8 cellular contexts compared by ENCODE assay signal in genomic region chr1:222617367-222617951, GRCh38. TPM values are rescaled to one million over a fixed set of nuclear protein-coding genes. Genes with fewer than 3 reads are reported as not detected.
DNase-seq lines count a peak whose midpoint lies in the region; ATAC-seq, FAIRE-seq and TF ChIP-seq lines count a peak whose summit lies in the region.

No MANE protein-coding gene starts in this region.

- DNase-seq in GM18507 (ENCODE audit: extremely low spot score, insufficient read length, low read depth), result peak; percentile 62
- DNase-seq in NCI-H187 treated with DMSO at 0.1 percent for 48 hours (lab: John Stamatoyannopoulos, UW), result peak; percentile 63
- peak; percentile 86 for DNase-seq in T-helper 2 cell treated with Interferon-gamma antibody and Interleukin-4, amounts not matched to agents 5 μg/mL and 100 μg/mL, for 36 hours (ENCODE audit: low spot score)
- DNase-seq in astrocyte (ENCODE audit: low read depth), result peak; percentile 98
- peak; percentile 97 for DNase-seq in hepatocyte (ENCODE audit: low spot score)
- DNase-seq in vagina (ENCODE audit: extremely low spot score in 2 of 2), result peak in 1 of 2 donors; percentile 98

- peak in 1 of 2 donors; percentile 60 for TF ChIP-seq POLR2A in vagina (IDR thresholded peaks at IDR 0.05)

- peak overlapping the region; percentile 82 for H2AFZ ChIP-seq in astrocyte (ENCODE audit: low read depth, low read length)
- H2AFZ ChIP-seq in hepatocyte, result peak overlapping the region; percentile 79

- H3K4me1 Mint-ChIP-seq in T-helper 2 cell treated with Interferon-gamma antibody and Interleukin-4, amounts not matched to agents 5 μg/mL and 100 μg/mL, for 36 hours (ENCODE audit: low read depth), result peaks cover 19% of the 10 kb centered on the region
- peaks cover 3% of the 10 kb centered on the region for H3K4me1 Mint-ChIP-seq in astrocyte (ENCODE audit: low read depth, unreplicated experiment)

- H3K4me3 ChIP-seq in astrocyte (ENCODE audit: insufficient read depth, low read depth, low read length), result peak overlapping the region; percentile 53
- H3K4me3 ChIP-seq in hepatocyte, result peak overlapping the region; percentile 17
- H3K4me3 ChIP-seq in rectal smooth muscle tissue (ENCODE audit: low read length), result peak overlapping the region; percentile 72
- H3K4me3 ChIP-seq in vagina, result peak overlapping the region; percentile 63 to 78

- H3K4me1 ChIP-seq in astrocyte (ENCODE audit: insufficient read depth, low read length) (peaks cover 8% of the 10 kb centered on the region), hepatocyte (ENCODE audit: insufficient read depth) (peaks cover 6% of the 10 kb centered on the region), rectal smooth muscle tissue (ENCODE audit: control insufficient read depth, insufficient read depth, low read length) (peaks cover 9% of the 10 kb centered on the region), vagina (peaks cover 30% of the 10 kb centered on the region)

- peaks cover 35% of the 10 kb centered on the region for H3K79me2 ChIP-seq in astrocyte (ENCODE audit: insufficient read depth, low read length)
- H3K79me2 ChIP-seq in hepatocyte, result peaks cover 37% of the 10 kb centered on the region

- peaks cover 7% of the 10 kb centered on the region for H3K36me3 Mint-ChIP-seq in T-helper 2 cell treated with Interferon-gamma antibody and Interleukin-4, amounts not matched to agents 5 μg/mL and 100 μg/mL, for 36 hours (ENCODE audit: low read depth)
- peaks cover 2% of the 10 kb centered on the region for H3K36me3 Mint-ChIP-seq in astrocyte (ENCODE audit: low read depth, unreplicated experiment)

- peak; percentile 86 for ATAC-seq in HG02973 (IDR thresholded peaks at IDR 0.05; ENCODE audit: unreplicated experiment)

- H4K20me1 ChIP-seq in astrocyte (ENCODE audit: insufficient read depth, low read length), result peaks cover 11% of the 10 kb centered on the region
- H4K20me1 ChIP-seq in hepatocyte (ENCODE audit: insufficient read depth, poor library complexity, severe bottlenecking), result no peaks in the 10 kb centered on the region

- no peaks in the 10 kb centered on the region for H3K9me2 ChIP-seq in hepatocyte (replicated peaks; ENCODE audit: insufficient read depth)

- no peaks in the 10 kb centered on the region for H3K9me3 Mint-ChIP-seq in T-helper 2 cell treated with Interferon-gamma antibody and Interleukin-4, amounts not matched to agents 5 μg/mL and 100 μg/mL, for 36 hours
- peaks cover 2% of the 10 kb centered on the region for H3K9me3 Mint-ChIP-seq in astrocyte (ENCODE audit: unreplicated experiment)

- intact Hi-C loops in vagina (cut with DNase I), result no loop called here

- peaks cover 3% of the 10 kb centered on the region for H3K36me3 ChIP-seq in astrocyte (ENCODE audit: insufficient read depth, low read length)
- no peaks in the 10 kb centered on the region for H3K36me3 ChIP-seq in hepatocyte (replicated peaks; ENCODE audit: insufficient read depth, low read depth)
- H3K36me3 ChIP-seq in rectal smooth muscle tissue (ENCODE audit: control insufficient read depth, insufficient read depth, low read length), result no peaks in the 10 kb centered on the region
- H3K36me3 ChIP-seq in vagina, result peaks cover 0 to 3% of the 10 kb centered on the region in 2 donors

- H3K27ac ChIP-seq in astrocyte (ENCODE audit: low read depth, low read length) (peak overlapping the region; percentile 71), hepatocyte (peak overlapping the region; percentile 75), rectal smooth muscle tissue (ENCODE audit: low read depth, low read length) (peak overlapping the region; percentile 58), vagina (peak overlapping the region; percentile 80)

- H3K4me2 ChIP-seq in astrocyte (ENCODE audit: low read length) (peak overlapping the region; percentile 94), hepatocyte (peak overlapping the region; percentile 76)

- FAIRE-seq in GM18507 (lab: Jason Lieb, UNC) (peak; percentile 83), astrocyte (lab: Jason Lieb, UNC) (no peak)

- peak overlapping the region; percentile 83 for H3K9ac ChIP-seq in astrocyte (ENCODE audit: low read length)
- no peak overlapping the region for H3K9ac ChIP-seq in rectal smooth muscle tissue (ENCODE audit: low read length)

- H3K9me3 ChIP-seq in astrocyte (ENCODE audit: insufficient read depth, low read depth, low read length) (no peaks in the 10 kb centered on the region), hepatocyte (ENCODE audit: low read depth) (no peaks in the 10 kb centered on the region), vagina (no peaks in the 10 kb centered on the region)

- peaks cover 7% of the 10 kb centered on the region for H3K27me3 ChIP-seq in astrocyte (ENCODE audit: insufficient read depth, low read length)
- no peaks in the 10 kb centered on the region for H3K27me3 ChIP-seq in hepatocyte
- no peaks in the 10 kb centered on the region for H3K27me3 ChIP-seq in rectal smooth muscle tissue (ENCODE audit: control insufficient read depth, insufficient read depth, low read length)
- no peaks in the 10 kb centered on the region for H3K27me3 ChIP-seq in vagina

- peaks cover 37% of the 10 kb centered on the region for H3K27me3 Mint-ChIP-seq in T-helper 2 cell treated with Interferon-gamma antibody and Interleukin-4, amounts not matched to agents 5 μg/mL and 100 μg/mL, for 36 hours (ENCODE audit: low read depth)
- H3K27me3 Mint-ChIP-seq in astrocyte (ENCODE audit: low read depth, unreplicated experiment), result peaks cover 11% of the 10 kb centered on the region

- no peak for TF ChIP-seq CTCF in astrocyte (IDR thresholded peaks at IDR 0.05; ENCODE audit: insufficient read depth, low read depth, low read length)
- TF ChIP-seq CTCF in hepatocyte (IDR thresholded peaks at IDR 0.05; ENCODE audit: poor library complexity), result no peak
- TF ChIP-seq CTCF in vagina (IDR thresholded peaks at IDR 0.05), result no peak

- peak overlapping the region; percentile 88 for H3K4me3 Mint-ChIP-seq in T-helper 2 cell treated with Interferon-gamma antibody and Interleukin-4, amounts not matched to agents 5 μg/mL and 100 μg/mL, for 36 hours
- peak overlapping the region; percentile 88 for H3K4me3 Mint-ChIP-seq in astrocyte (ENCODE audit: unreplicated experiment)

- 3% methylated on average over 25 of the region's 37 CpGs for WGBS in hepatocyte (ENCODE audit: low lambda C conversion rate, missing lambda C conversion rate)

- H3K27ac Mint-ChIP-seq in T-helper 2 cell treated with Interferon-gamma antibody and Interleukin-4, amounts not matched to agents 5 μg/mL and 100 μg/mL, for 36 hours, result peak overlapping the region; percentile 87
- peak overlapping the region; percentile 89 for H3K27ac Mint-ChIP-seq in astrocyte (ENCODE audit: unreplicated experiment)

RNA-seq across cellular contexts. Expression of gene MIA3, which starts 0.4 kb away (rescaled TPM):
- 63.5 and 73.5 TPM in 2 replicates for total RNA-seq in astrocyte
- total RNA-seq in hepatocyte, result 34.8 and 36.1 TPM in 2 replicates
- polyA plus RNA-seq in hepatocyte, result 31.9 and 36.2 TPM in 2 replicates
- 24.3 TPM for total RNA-seq in vagina

RNA-seq across cellular contexts. Expression of gene TAF1A, which starts 27.7 kb away (rescaled TPM):
- 6.6 and 7.5 TPM in 2 replicates for total RNA-seq in astrocyte
- 6.5 and 6.9 TPM in 2 replicates for total RNA-seq in hepatocyte
- polyA plus RNA-seq in hepatocyte, result 3.0 and 5.2 TPM in 2 replicates
- 2.0 TPM for total RNA-seq in vagina

Comparison
In these comparisons a context has a peak if more than half of its experiments do, and no peak if none do; other contexts are left out.
1. H3K4me3 ChIP-seq: peak in every context shown above with its lines; median percentile 72 in rectal smooth muscle tissue; 70 in vagina; 53 in astrocyte; 17 in hepatocyte.